In genomic region chr20:37357481-37358365, GRCh38 we compare ENCODE assay signal across 11 cellular contexts. TPM values are rescaled to one million over a fixed set of nuclear protein-coding genes. Genes with fewer than 3 reads are reported as not detected.
DNase-seq lines count a peak whose midpoint lies in the region; ATAC-seq and TF ChIP-seq lines count a peak whose summit lies in the region.
"Had no signal": no experiment of that assay in that cellular context is flagged by ENCODE, and none has a peak within 500 bp of the region (broad histone marks: within the 10 kb centered on the region; RNA-seq: fewer than 3 reads in every experiment).

No MANE protein-coding gene starts in this region.

- H3K4me1 ChIP-seq in mammary epithelial cell (ENCODE audit: insufficient read depth, low read length) (peaks cover 48% of the 10 kb centered on the region), muscle layer of colon (ENCODE audit: insufficient read depth, low read length) (peaks cover 60% of the 10 kb centered on the region), uterus (peaks cover 0 to 5% of the 10 kb centered on the region in 2 donors)

- H4K20me1 ChIP-seq in mammary epithelial cell (ENCODE audit: insufficient read depth, low read length): no peaks in the 10 kb centered on the region

- in situ Hi-C loops in mammary epithelial cell (cut with MboI; ENCODE audit: low sequenced_read_pairs in 2 of 2): loop anchor here in 1 of 2 donors (10.0 kb wide), 1 partner anchor 73 kb away; the partner anchor contains the start of gene MANBAL

- DNase-seq in activated CD4-positive, CD25-positive, alpha-beta regulatory T cell treated with anti-CD3 and anti-CD28 coated beads, Interleukin-2, amount 50 U/mL, for 72 hours: peak; percentile 21
- DNase-seq in mammary epithelial cell (no peak), uterus (no peak), DMS79 (lab: John Stamatoyannopoulos, UW) (no peak), activated gamma-delta T cell (lab: John Stamatoyannopoulos, UW) (no peak)
- DNase-seq: NCI-H146, SHP77 had no signal

- CTCF ChIA-PET in mammary epithelial cell (lab: Charles Lee; ENCODE audit: low non-redundant PET): no interaction called here

- H2AFZ ChIP-seq in mammary epithelial cell (ENCODE audit: low read depth, low read length): no peak overlapping the region
- H2AFZ ChIP-seq: hepatocyte had no signal

- TF ChIP-seq CTCF in mammary epithelial cell (conservative IDR thresholded peaks at IDR 0.05 in 1 of 2, IDR thresholded peaks at IDR 0.05 in 1 of 2; ENCODE audit: extremely low read depth in 1 of 2, insufficient read depth in 1 of 2, low read depth in 1 of 2, low read length in 2 of 2) (no peak), uterus (IDR thresholded peaks at IDR 0.05) (no peak)

- WGBS in mammary epithelial cell (ENCODE audit: low coverage, missing lambda C conversion rate): 52% methylated on average over 13 of the region's 15 CpGs

- peaks cover 97% of the 10 kb centered on the region for H3K79me2 ChIP-seq in mammary epithelial cell (ENCODE audit: insufficient read depth, low read length)

- ATAC-seq in activated CD4-positive, CD25-positive, alpha-beta regulatory T cell treated with anti-CD3 and anti-CD28 coated beads, Interleukin-2, amount 50 U/mL, for 24 hours: no peak
- ATAC-seq in HG03432 (IDR thresholded peaks at IDR 0.05; ENCODE audit: unreplicated experiment): no peak

- H3K27ac ChIP-seq in mammary epithelial cell (ENCODE audit: insufficient read depth, low read depth, low read length): peak overlapping the region; percentile 26
- peak overlapping the region; percentile 76 for H3K27ac ChIP-seq in muscle layer of colon (ENCODE audit: low read depth, low read length)
- H3K27ac ChIP-seq in uterus: peak overlapping the region; percentile 33 to 55

- intact Hi-C loops in mammary epithelial cell (cut with micrococcal nuclease) (loop anchor here (1.0 kb wide), 1 partner anchor 62 kb away; no protein-coding TSS in a partner anchor), uterus (cut with DNase I; ENCODE audit: low total_unique reads) (no loop called here)

- peak overlapping the region; percentile 76 for H3K4me2 ChIP-seq in mammary epithelial cell (ENCODE audit: insufficient read depth, low read depth, low read length)

- dilution Hi-C loops in mammary epithelial cell (cut with HindIII; ENCODE audit: low sequenced_read_pairs): loop anchor here (10.0 kb wide), 1 partner anchor 63 kb away; no protein-coding TSS in a partner anchor

- no peak overlapping the region for H3K9ac ChIP-seq in mammary epithelial cell (ENCODE audit: insufficient read depth, low read length)
- H3K9ac ChIP-seq in muscle layer of colon (ENCODE audit: low read length): peak overlapping the region; percentile 30

- H3K9me3 ChIP-seq in mammary epithelial cell (replicated peaks; ENCODE audit: insufficient read depth, low read length) (no peaks in the 10 kb centered on the region), muscle layer of colon (ENCODE audit: low read length) (no peaks in the 10 kb centered on the region), uterus (no peaks in the 10 kb centered on the region)

- no peak overlapping the region for H3K4me3 ChIP-seq in mammary epithelial cell (replicated peaks in 1 of 3; ENCODE audit: insufficient read depth in 1 of 3, low read depth in 2 of 3, low read length in 3 of 3)
- H3K4me3 ChIP-seq in muscle layer of colon (ENCODE audit: low read depth in 1 of 2, low read length in 2 of 2): peak overlapping the region in 1 of 2 donors; percentile 9
- H3K4me3 ChIP-seq in uterus: no peak overlapping the region
- H3K4me3 ChIP-seq: hepatocyte had no signal

- H3K27me3 ChIP-seq in mammary epithelial cell (ENCODE audit: insufficient read depth, low read length): no peaks in the 10 kb centered on the region
- H3K27me3 ChIP-seq in muscle layer of colon (ENCODE audit: control insufficient read depth in 1 of 2, insufficient read depth in 2 of 2, low read length in 2 of 2): no peaks in the 10 kb centered on the region
- no peaks in the 10 kb centered on the region for H3K27me3 ChIP-seq in uterus
- H3K27me3 ChIP-seq: hepatocyte had no signal

- H3K36me3 ChIP-seq in mammary epithelial cell (ENCODE audit: insufficient read depth, low read length): no peaks in the 10 kb centered on the region
- no peaks in the 10 kb centered on the region for H3K36me3 ChIP-seq in muscle layer of colon (ENCODE audit: insufficient read depth, low read length)
- H3K36me3 ChIP-seq in uterus: no peaks in the 10 kb centered on the region

- no TSS peak for BruUV-seq in mammary epithelial cell (replicated peaks; lab: Mats Ljungman, UMichigan)

- no peak for TF ChIP-seq POLR2A in uterus (IDR thresholded peaks at IDR 0.05)

RNA-seq across cellular contexts. Expression of gene SRC, which starts 11.8 kb away (rescaled TPM):
- total RNA-seq in mammary epithelial cell: 10 to 100 TPM; 52.7 to 60.2 TPM
- polyA plus RNA-seq in mammary epithelial cell: 39.3 TPM
- polyA minus RNA-seq in mammary epithelial cell: 54.6 TPM
- 100 to 1,000 TPM in 1 of 4 donors, 10 to 100 TPM in 3; 25.0 to 110 (median 34.1) TPM for total RNA-seq in uterus

Comparison
In these comparisons a context has a peak if more than half of its experiments do, and no peak if none do; other contexts are left out.
1. H3K27ac ChIP-seq: peak in every context shown above with its lines; median percentile 76 in muscle layer of colon; 44 in uterus; 26 in mammary epithelial cell.